ENCODE assay signal across 1 cellular context in the genomic region with DNA sequence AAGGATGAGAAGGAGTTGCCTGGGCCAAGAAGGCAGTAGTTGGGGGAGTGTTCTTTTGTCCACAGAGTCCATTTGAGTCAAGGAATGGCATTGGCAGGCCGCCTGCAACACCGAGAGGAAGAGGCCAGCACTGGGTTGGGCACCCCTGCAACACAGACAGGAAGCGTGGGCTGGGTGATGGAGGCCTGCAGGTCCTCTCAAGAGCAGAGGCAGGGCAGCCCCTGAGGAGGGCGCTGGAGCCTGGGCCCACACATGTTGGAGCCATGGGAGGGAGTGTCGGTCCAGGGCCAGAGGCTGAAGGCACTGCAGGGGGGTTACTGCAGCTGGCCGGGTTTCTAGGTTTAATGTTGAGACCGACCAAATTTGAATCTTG.
TF ChIP-seq lines count a peak whose summit lies in the region.

No MANE protein-coding gene starts in this region.

TF ChIP-seq in IMR-90, 13 proteins besides CTCF, POLR2A, EP300 and RAD21 (continued from another document):
- TF ChIP-seq, protein P1, sequence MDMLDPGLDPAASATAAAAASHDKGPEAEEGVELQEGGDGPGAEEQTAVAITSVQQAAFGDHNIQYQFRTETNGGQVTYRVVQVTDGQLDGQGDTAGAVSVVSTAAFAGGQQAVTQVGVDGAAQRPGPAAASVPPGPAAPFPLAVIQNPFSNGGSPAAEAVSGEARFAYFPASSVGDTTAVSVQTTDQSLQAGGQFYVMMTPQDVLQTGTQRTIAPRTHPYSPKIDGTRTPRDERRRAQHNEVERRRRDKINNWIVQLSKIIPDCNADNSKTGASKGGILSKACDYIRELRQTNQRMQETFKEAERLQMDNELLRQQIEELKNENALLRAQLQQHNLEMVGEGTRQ (IDR thresholded peaks at IDR 0.05; ENCODE audit: low read depth, low read length) = no peak
- TF ChIP-seq MAZ (IDR thresholded peaks at IDR 0.05; ENCODE audit: borderline replicate concordance, low read depth, low read length) (no peak), NFE2L2 (IDR thresholded peaks at IDR 0.05; ENCODE audit: low read depth, low read length) (no peak), FOS (IDR thresholded peaks at IDR 0.05; ENCODE audit: low read depth, low read length) (no peak), CEBPB (IDR thresholded peaks at IDR 0.05; ENCODE audit: low read depth, low read length) (no peak), CHD1 (IDR thresholded peaks at IDR 0.05; ENCODE audit: low read depth, low read length) (no peak), SMC3 (IDR thresholded peaks at IDR 0.05; ENCODE audit: low read depth, low read length) (no peak), MXI1 (IDR thresholded peaks at IDR 0.05; ENCODE audit: borderline replicate concordance, low read depth, low read length) (no peak), BHLHE40 (IDR thresholded peaks at IDR 0.05; ENCODE audit: low read depth, low read length) (no peak), RFX5 (IDR thresholded peaks at IDR 0.05; ENCODE audit: low read depth, low read length) (no peak), MAFK (IDR thresholded peaks at IDR 0.05; ENCODE audit: low read depth, low read length) (no peak), RCOR1 (IDR thresholded peaks at IDR 0.05; ENCODE audit: insufficient replicate concordance, low read length) (no peak)
